30 cellular contexts compared by ENCODE assay signal in the genomic region with DNA sequence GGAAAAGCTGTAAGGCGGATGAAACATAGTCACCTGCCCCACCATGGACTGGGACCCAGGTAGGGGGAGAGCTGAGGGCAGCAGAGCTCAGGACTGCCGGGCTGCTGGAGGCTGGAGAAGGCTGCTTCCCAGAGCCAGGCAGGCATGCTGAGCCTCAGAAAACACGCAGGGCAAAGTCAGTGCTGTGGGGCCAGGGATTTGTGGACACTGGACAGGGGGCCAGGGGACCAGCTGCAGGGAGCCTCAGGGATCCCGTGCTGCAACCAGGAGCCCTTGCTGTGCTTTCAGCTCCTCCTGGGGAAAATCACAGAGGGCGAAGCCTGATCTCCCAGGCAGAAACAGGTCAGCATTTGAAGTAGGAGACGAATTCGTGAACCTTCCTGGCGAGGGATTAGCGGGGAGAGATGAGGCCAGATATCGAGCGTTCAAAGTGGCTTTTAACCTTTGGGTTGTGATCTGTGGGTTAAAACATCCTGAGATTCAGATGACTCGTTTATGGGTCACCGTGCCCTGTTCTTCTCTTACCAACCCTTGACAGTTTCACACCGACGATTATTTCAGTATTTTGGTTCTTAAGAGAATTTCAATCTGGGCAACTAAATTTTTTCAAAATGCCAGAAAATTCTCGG.
"Had no signal": no experiment of that assay in that cellular context is flagged by ENCODE, and none has a peak within 500 bp of the region (broad histone marks: within the 10 kb centered on the region; RNA-seq: fewer than 3 reads in every experiment).

No MANE protein-coding gene starts in this region.

- ATAC-seq: activated naive CD8-positive, alpha-beta T cell treated with anti-CD3 and anti-CD28 coated beads, Interleukin-2, amount 50 U/mL, for 24 hours; heart right ventricle; left lung; pancreas; psoas muscle had no signal

- DNase-seq: activated CD4-positive, alpha-beta memory T cell treated with anti-CD3 and anti-CD28 coated beads for 36 hours; activated CD4-positive, alpha-beta T cell treated with anti-CD3 and anti-CD28 coated beads for 48 hours; activated CD8-positive, alpha-beta memory T cell treated with anti-CD3 and anti-CD28 coated beads, Interleukin-2, amount 50 U/mL, for 4 hours; activated naive CD8-positive, alpha-beta T cell treated with anti-CD3 and anti-CD28 coated beads, Interleukin-2, amount 50 U/mL, for 24 hours; activated T-cell treated with anti-CD3 and anti-CD28 coated beads, Interleukin-2, amount 50 U/mL, for 1 hour; amygdala; central memory CD4-positive, alpha-beta T cell; effector CD4-positive, alpha-beta T cell; esophagus squamous epithelium; foreskin melanocyte; heart right ventricle; left lung; naive B cell; nucleus accumbens; pancreas; stimulated activated CD4-positive, alpha-beta T cell treated with anti-CD3 and anti-CD28 coated beads, Interleukin-2, amount 100 ng/mL, for 48 hours; stimulated activated naive CD4-positive, alpha-beta T cell treated with Interleukin-2 at 50 U/mL for 16 hours; SW 1271; T-helper 9 cell had no signal

- H3K36me3 Mint-ChIP-seq: activated CD4-positive, alpha-beta memory T cell treated with anti-CD3 and anti-CD28 coated beads for 36 hours; activated naive CD4-positive, alpha-beta T cell treated with anti-CD3 and anti-CD28 coated beads, Interleukin-2, amount 50 U/mL, for 24 hours; naive B cell had no signal

- FAIRE-seq: pancreas, TTC549, urothelium cell line had no signal

- H3K4me3 Mint-ChIP-seq: activated CD4-positive, alpha-beta memory T cell treated with anti-CD3 and anti-CD28 coated beads for 36 hours; activated naive CD4-positive, alpha-beta T cell treated with anti-CD3 and anti-CD28 coated beads, Interleukin-2, amount 50 U/mL, for 24 hours; activated naive CD8-positive, alpha-beta T cell treated with anti-CD3 and anti-CD28 coated beads, Interleukin-2, amount 50 U/mL, for 24 hours; dendritic cell treated with granulocyte-macrophage colony-stimulating factor and Interleukin-4, amounts not matched to agents 40 ng/mL and 50 ng/mL, for 4 days; naive B cell; neural crest cell; T-helper 1 cell treated with Interleukin-12 subunit alpha and Interleukin-12 subunit beta and Interleukin-4 antibody, amounts not matched to agents 30 μg/mL and 1 μg/mL, for 36 hours had no signal

- H3K4me1 Mint-ChIP-seq: activated naive CD4-positive, alpha-beta T cell treated with anti-CD3 and anti-CD28 coated beads, Interleukin-2, amount 50 U/mL, for 24 hours; activated naive CD8-positive, alpha-beta T cell treated with anti-CD3 and anti-CD28 coated beads, Interleukin-2, amount 50 U/mL, for 24 hours; naive B cell; neural crest cell had no signal

- H3K4me3 ChIP-seq: esophagus squamous epithelium, heart right ventricle, left lung, lung, pancreas, psoas muscle, right atrium auricular region, tibial nerve had no signal

- H3K27ac Mint-ChIP-seq: activated CD4-positive, alpha-beta memory T cell treated with anti-CD3 and anti-CD28 coated beads for 36 hours; activated naive CD4-positive, alpha-beta T cell treated with anti-CD3 and anti-CD28 coated beads, Interleukin-2, amount 50 U/mL, for 24 hours; activated naive CD8-positive, alpha-beta T cell treated with anti-CD3 and anti-CD28 coated beads, Interleukin-2, amount 50 U/mL, for 24 hours; dendritic cell treated with granulocyte-macrophage colony-stimulating factor and Interleukin-4, amounts not matched to agents 40 ng/mL and 50 ng/mL, for 4 days; naive B cell; T-helper 1 cell treated with Interleukin-12 subunit alpha and Interleukin-12 subunit beta and Interleukin-4 antibody, amounts not matched to agents 30 μg/mL and 1 μg/mL, for 36 hours had no signal

- H3K4me1 ChIP-seq: esophagus squamous epithelium, heart right ventricle, left lung, pancreas, psoas muscle, right atrium auricular region, tibial nerve had no signal

- H3K27me3 Mint-ChIP-seq: activated naive CD4-positive, alpha-beta T cell treated with anti-CD3 and anti-CD28 coated beads, Interleukin-2, amount 50 U/mL, for 24 hours; dendritic cell treated with granulocyte-macrophage colony-stimulating factor and Interleukin-4, amounts not matched to agents 40 ng/mL and 50 ng/mL, for 4 days had no signal

- H3K9me3 Mint-ChIP-seq: activated CD4-positive, alpha-beta memory T cell treated with anti-CD3 and anti-CD28 coated beads for 36 hours; activated naive CD4-positive, alpha-beta T cell treated with anti-CD3 and anti-CD28 coated beads, Interleukin-2, amount 50 U/mL, for 24 hours; activated naive CD8-positive, alpha-beta T cell treated with anti-CD3 and anti-CD28 coated beads, Interleukin-2, amount 50 U/mL, for 24 hours; neural crest cell; T-helper 1 cell treated with Interleukin-12 subunit alpha and Interleukin-12 subunit beta and Interleukin-4 antibody, amounts not matched to agents 30 μg/mL and 1 μg/mL, for 36 hours had no signal

- H3K9me3 ChIP-seq: pancreas, psoas muscle had no signal

- H3K27ac ChIP-seq: esophagus squamous epithelium, heart right ventricle, left lung, pancreas, psoas muscle, right atrium auricular region, tibial nerve, VCaP had no signal
